In genomic region chr3:49873623-49874022, GRCh38 we compare ENCODE assay signal across 1 cellular context.
A peak's percentile ranks its signal among the peaks of the same experiment; 100 is the strongest.
TF ChIP-seq lines count a peak whose summit lies in the region.

No MANE protein-coding gene starts in this region.

TF ChIP-seq in HepG2, 621 proteins besides CTCF, POLR2A, EP300 and RAD21 (continued from another document and continues in another):
- TF ChIP-seq CEBPZ (IDR thresholded peaks at IDR 0.05; ENCODE audit: low read length) (no peak), JUNB (CRISPR knock-in tag; IDR thresholded peaks at IDR 0.05; ENCODE audit: borderline replicate concordance) (no peak), MYNN (CRISPR knock-in tag; IDR thresholded peaks at IDR 0.05; ENCODE audit: low read depth) (no peak), IRF2 (CRISPR knock-in tag; IDR thresholded peaks at IDR 0.05) (peak; percentile 44; the same call in 1 of the 2 replicates), CBX2 (IDR thresholded peaks at IDR 0.05; ENCODE audit: low read depth, low read length) (no peak), CBX2 (CRISPR knock-in tag; IDR thresholded peaks at IDR 0.05; ENCODE audit: low read depth) (no peak), NR0B2 (CRISPR knock-in tag; IDR thresholded peaks at IDR 0.05) (no peak), ZBTB7B (CRISPR knock-in tag; IDR thresholded peaks at IDR 0.05) (0 out of 2 replicates have a peak, but pooled peaks have one; percentile 32), PPARG (CRISPR knock-in tag; conservative IDR thresholded peaks at IDR 0.05) (0 out of 2 replicates have a peak, but pooled peaks have one; percentile 27), ZSCAN25 (CRISPR knock-in tag; IDR thresholded peaks at IDR 0.05) (no peak), ZSCAN29 (CRISPR knock-in tag; conservative IDR thresholded peaks at IDR 0.05) (no peak), ZNF747 (CRISPR knock-in tag; IDR thresholded peaks at IDR 0.05; ENCODE audit: borderline replicate concordance) (no peak), BRCA1 (CRISPR knock-in tag; IDR thresholded peaks at IDR 0.05) (no peak), GLMP (CRISPR knock-in tag; IDR thresholded peaks at IDR 0.05; ENCODE audit: borderline replicate concordance) (no peak), ZNF569 (CRISPR knock-in tag; IDR thresholded peaks at IDR 0.05; ENCODE audit: borderline replicate concordance) (no peak), NFKBIZ (CRISPR knock-in tag; IDR thresholded peaks at IDR 0.05) (0 out of 2 replicates have a peak, but pooled peaks have one; percentile 43), PLRG1 (conservative IDR thresholded peaks at IDR 0.05) (no peak), IRF1 (CRISPR knock-in tag; IDR thresholded peaks at IDR 0.05; ENCODE audit: low read depth) (no peak), MAFF (IDR thresholded peaks at IDR 0.05; ENCODE audit: low read depth, low read length) (no peak), ZNF441 (CRISPR knock-in tag; IDR thresholded peaks at IDR 0.05; ENCODE audit: borderline replicate concordance) (no peak), ZNF432 (CRISPR knock-in tag; IDR thresholded peaks at IDR 0.05; ENCODE audit: borderline replicate concordance) (no peak), SP1 (IDR thresholded peaks at IDR 0.05) (no peak), SP1 (CRISPR knock-in tag; IDR thresholded peaks at IDR 0.05) (0 out of 2 replicates have a peak, but pooled peaks have one; percentile 31), ZNF564 (CRISPR knock-in tag; IDR thresholded peaks at IDR 0.05) (no peak), HMG20B (CRISPR knock-in tag; conservative IDR thresholded peaks at IDR 0.05) (no peak), ZNF496 (CRISPR knock-in tag; IDR thresholded peaks at IDR 0.05; ENCODE audit: insufficient replicate concordance) (no peak), TCF7 (IDR thresholded peaks at IDR 0.05; ENCODE audit: low read depth) (no peak), NFRKB (IDR thresholded peaks at IDR 0.05) (no peak), ZNF557 (CRISPR knock-in tag; IDR thresholded peaks at IDR 0.05) (no peak), BCL6 (CRISPR knock-in tag; IDR thresholded peaks at IDR 0.05) (0 out of 2 replicates have a peak, but pooled peaks have one; percentile 18), MTA3 (CRISPR knock-in tag; IDR thresholded peaks at IDR 0.05) (no peak), GZF1 (CRISPR knock-in tag; IDR thresholded peaks at IDR 0.05) (0 out of 2 replicates have a peak, but pooled peaks have one; percentile 71), ARNT (IDR thresholded peaks at IDR 0.05) (no peak), CCDC6 (CRISPR knock-in tag; IDR thresholded peaks at IDR 0.05) (no peak), ZNF362 (CRISPR knock-in tag; IDR thresholded peaks at IDR 0.05; ENCODE audit: borderline replicate concordance) (no peak), ZFYVE20 (CRISPR knock-in tag; IDR thresholded peaks at IDR 0.05; ENCODE audit: borderline replicate concordance, low read depth) (no peak), MBD4 (IDR thresholded peaks at IDR 0.05; ENCODE audit: borderline replicate concordance, low read length) (no peak), BCLAF1 (IDR thresholded peaks at IDR 0.05) (no peak), ZNF253 (CRISPR knock-in tag; IDR thresholded peaks at IDR 0.05; ENCODE audit: borderline replicate concordance) (no peak), PRMT3 (CRISPR knock-in tag; IDR thresholded peaks at IDR 0.05; ENCODE audit: borderline replicate concordance, low read depth) (no peak), ZNF614 (CRISPR knock-in tag; IDR thresholded peaks at IDR 0.05; ENCODE audit: borderline replicate concordance) (peak; percentile 45; the same call in 1 of the 2 replicates), NR3C1 (CRISPR knock-in tag; IDR thresholded peaks at IDR 0.05) (no peak), ERF (CRISPR knock-in tag; IDR thresholded peaks at IDR 0.05) (no peak; the same call in 1 of the 2 replicates)
- TF ChIP-seq, protein P1, sequence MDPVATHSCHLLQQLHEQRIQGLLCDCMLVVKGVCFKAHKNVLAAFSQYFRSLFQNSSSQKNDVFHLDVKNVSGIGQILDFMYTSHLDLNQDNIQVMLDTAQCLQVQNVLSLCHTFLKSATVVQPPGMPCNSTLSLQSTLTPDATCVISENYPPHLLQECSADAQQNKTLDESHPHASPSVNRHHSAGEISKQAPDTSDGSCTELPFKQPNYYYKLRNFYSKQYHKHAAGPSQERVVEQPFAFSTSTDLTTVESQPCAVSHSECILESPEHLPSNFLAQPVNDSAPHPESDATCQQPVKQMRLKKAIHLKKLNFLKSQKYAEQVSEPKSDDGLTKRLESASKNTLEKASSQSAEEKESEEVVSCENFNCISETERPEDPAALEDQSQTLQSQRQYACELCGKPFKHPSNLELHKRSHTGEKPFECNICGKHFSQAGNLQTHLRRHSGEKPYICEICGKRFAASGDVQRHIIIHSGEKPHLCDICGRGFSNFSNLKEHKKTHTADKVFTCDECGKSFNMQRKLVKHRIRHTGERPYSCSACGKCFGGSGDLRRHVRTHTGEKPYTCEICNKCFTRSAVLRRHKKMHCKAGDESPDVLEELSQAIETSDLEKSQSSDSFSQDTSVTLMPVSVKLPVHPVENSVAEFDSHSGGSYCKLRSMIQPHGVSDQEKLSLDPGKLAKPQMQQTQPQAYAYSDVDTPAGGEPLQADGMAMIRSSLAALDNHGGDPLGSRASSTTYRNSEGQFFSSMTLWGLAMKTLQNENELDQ (CRISPR knock-in tag; IDR thresholded peaks at IDR 0.05; ENCODE audit: borderline replicate concordance): no peak
- TF ChIP-seq, protein P2, sequence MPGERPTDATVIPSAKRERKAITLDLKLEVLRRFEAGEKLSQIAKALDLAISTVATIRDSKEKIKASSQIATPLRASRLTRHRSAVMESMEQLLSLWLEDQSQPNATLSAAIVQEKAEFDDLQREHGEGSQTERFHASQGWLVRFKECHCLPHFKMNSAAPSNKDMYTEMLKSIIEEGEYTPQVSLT (CRISPR knock-in tag; IDR thresholded peaks at IDR 0.05; ENCODE audit: borderline replicate concordance, low read depth): no peak
- TF ChIP-seq, protein P3, sequence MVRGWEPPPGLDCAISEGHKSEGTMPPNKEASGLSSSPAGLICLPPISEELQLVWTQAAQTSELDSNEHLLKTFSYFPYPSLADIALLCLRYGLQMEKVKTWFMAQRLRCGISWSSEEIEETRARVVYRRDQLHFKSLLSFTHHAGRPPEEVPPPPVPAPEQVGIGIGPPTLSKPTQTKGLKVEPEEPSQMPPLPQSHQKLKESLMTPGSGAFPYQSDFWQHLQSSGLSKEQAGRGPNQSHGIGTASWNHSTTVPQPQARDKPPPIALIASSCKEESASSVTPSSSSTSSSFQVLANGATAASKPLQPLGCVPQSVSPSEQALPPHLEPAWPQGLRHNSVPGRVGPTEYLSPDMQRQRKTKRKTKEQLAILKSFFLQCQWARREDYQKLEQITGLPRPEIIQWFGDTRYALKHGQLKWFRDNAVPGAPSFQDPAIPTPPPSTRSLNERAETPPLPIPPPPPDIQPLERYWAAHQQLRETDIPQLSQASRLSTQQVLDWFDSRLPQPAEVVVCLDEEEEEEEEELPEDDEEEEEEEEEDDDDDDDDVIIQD (CRISPR knock-in tag; IDR thresholded peaks at IDR 0.05; ENCODE audit: low read depth): 0 out of 2 replicates have a peak, but pooled peaks have one; percentile 20
- TF ChIP-seq, protein P4, sequence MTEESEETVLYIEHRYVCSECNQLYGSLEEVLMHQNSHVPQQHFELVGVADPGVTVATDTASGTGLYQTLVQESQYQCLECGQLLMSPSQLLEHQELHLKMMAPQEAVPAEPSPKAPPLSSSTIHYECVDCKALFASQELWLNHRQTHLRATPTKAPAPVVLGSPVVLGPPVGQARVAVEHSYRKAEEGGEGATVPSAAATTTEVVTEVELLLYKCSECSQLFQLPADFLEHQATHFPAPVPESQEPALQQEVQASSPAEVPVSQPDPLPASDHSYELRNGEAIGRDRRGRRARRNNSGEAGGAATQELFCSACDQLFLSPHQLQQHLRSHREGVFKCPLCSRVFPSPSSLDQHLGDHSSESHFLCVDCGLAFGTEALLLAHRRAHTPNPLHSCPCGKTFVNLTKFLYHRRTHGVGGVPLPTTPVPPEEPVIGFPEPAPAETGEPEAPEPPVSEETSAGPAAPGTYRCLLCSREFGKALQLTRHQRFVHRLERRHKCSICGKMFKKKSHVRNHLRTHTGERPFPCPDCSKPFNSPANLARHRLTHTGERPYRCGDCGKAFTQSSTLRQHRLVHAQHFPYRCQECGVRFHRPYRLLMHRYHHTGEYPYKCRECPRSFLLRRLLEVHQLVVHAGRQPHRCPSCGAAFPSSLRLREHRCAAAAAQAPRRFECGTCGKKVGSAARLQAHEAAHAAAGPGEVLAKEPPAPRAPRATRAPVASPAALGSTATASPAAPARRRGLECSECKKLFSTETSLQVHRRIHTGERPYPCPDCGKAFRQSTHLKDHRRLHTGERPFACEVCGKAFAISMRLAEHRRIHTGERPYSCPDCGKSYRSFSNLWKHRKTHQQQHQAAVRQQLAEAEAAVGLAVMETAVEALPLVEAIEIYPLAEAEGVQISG (CRISPR knock-in tag; IDR thresholded peaks at IDR 0.05): peak; percentile 27; the same call in 1 of the 2 replicates
- TF ChIP-seq, protein P5, sequence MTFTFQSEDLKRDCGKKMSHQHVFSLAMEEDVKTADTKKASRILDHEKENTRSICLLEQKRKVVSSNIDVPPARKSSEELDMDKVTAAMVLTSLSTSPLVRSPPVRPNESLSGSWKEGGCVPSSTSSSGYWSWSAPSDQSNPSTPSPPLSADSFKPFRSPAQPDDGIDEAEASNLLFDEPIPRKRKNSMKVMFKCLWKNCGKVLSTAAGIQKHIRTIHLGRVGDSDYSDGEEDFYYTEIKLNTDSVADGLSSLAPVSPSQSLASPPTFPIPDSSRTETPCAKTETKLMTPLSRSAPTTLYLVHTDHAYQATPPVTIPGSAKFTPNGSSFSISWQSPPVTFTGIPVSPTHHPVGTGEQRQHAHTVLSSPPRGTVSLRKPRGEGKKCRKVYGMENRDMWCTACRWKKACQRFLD (CRISPR knock-in tag; IDR thresholded peaks at IDR 0.05; ENCODE audit: borderline replicate concordance): no peak
